In the genomic region with DNA sequence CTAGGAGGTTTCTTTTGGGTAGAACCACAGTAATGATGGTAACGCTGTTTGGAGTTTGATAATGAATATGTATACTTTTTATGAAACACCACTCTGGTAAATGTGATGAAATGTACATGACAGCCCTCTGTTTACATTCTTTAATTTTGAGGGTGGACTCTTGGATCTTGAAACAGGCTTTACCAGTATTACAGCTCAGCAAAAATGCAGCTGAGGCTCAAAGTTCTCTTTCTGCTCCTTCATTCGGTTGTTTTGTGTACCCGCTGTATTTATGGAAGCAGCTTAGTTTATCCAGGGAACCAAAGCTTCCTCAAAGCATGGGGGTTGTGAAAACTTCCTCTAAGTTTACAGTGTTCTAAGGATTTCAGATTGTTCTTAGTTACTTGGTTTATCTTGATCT, we compare ENCODE assay signal across 12 cellular contexts. TPM values are rescaled to one million over a fixed set of nuclear protein-coding genes. Genes with fewer than 3 reads are reported as not detected.
A peak's percentile ranks its signal among the peaks of the same experiment; 100 is the strongest.
DNase-seq lines count a peak whose midpoint lies in the region; ATAC-seq and TF ChIP-seq lines count a peak whose summit lies in the region.
"Had no signal": no experiment of that assay in that cellular context is flagged by ENCODE, and none has a peak within 500 bp of the region (broad histone marks: within the 10 kb centered on the region; RNA-seq: fewer than 3 reads in every experiment).

No MANE protein-coding gene starts in this region.

- ATAC-seq in Right ventricle myocardium inferior (peak; percentile 54), right cardiac atrium (no peak)
- ATAC-seq: activated naive CD4-positive, alpha-beta T cell treated with anti-CD3 and anti-CD28 coated beads, Interleukin-2, amount 50 U/mL, for 72 hours had no signal

- TF ChIP-seq POLR2A in transverse colon (IDR thresholded peaks at IDR 0.05) = no peak

- no peak for TF ChIP-seq CTCF in mammary epithelial cell (conservative IDR thresholded peaks at IDR 0.05 in 1 of 2, IDR thresholded peaks at IDR 0.05 in 1 of 2; ENCODE audit: extremely low read depth in 1 of 2, insufficient read depth in 1 of 2, low read depth in 1 of 2, low read length in 2 of 2)
- TF ChIP-seq CTCF in liver (IDR thresholded peaks at IDR 0.05; ENCODE audit: low read depth, low read length, missing input control) = no peak
- no peak for TF ChIP-seq CTCF in transverse colon (IDR thresholded peaks at IDR 0.05)
- no peak for TF ChIP-seq CTCF in BE2C (IDR thresholded peaks at IDR 0.05; ENCODE audit: low read depth, low read length)

- in situ Hi-C loops in mammary epithelial cell (cut with MboI; ENCODE audit: low sequenced_read_pairs in 2 of 2) (no loop called here), transverse colon (cut with MboI; ENCODE audit: low pct_ligation_motif_present in 1 of 4, low pct_unique_long_range_greater_than_20kb in 1 of 4, low sequenced_read_pairs in 3 of 4) (no loop called here)

- dilution Hi-C loops in mammary epithelial cell (cut with HindIII; ENCODE audit: low sequenced_read_pairs) = no loop called here

- no peak for TF ChIP-seq EP300 in transverse colon (IDR thresholded peaks at IDR 0.05; ENCODE audit: low read depth)

- H3K9ac ChIP-seq in mammary epithelial cell (ENCODE audit: insufficient read depth, low read length) (no peak overlapping the region), liver (ENCODE audit: low read depth in 1 of 2, low read length in 2 of 2) (no peak overlapping the region)

- H3K4me1 ChIP-seq in right cardiac atrium (ENCODE audit: control insufficient read depth, insufficient read depth, low read length) (peaks cover 2% of the 10 kb centered on the region), mammary epithelial cell (ENCODE audit: insufficient read depth, low read length) (peaks cover 7% of the 10 kb centered on the region), liver (ENCODE audit: control insufficient read depth in 4 of 4, insufficient read depth in 4 of 4, low read length in 3 of 4) (peaks cover 1 to 18% (median 9%) of the 10 kb centered on the region in 4 donors), transverse colon (peaks cover 3 to 39% (median 20%) of the 10 kb centered on the region in 4 donors), BE2C (no peaks in the 10 kb centered on the region; the same call in 1 of the 2 replicates)

- TF ChIP-seq RAD21 in liver (IDR thresholded peaks at IDR 0.05) = no peak

- H3K27me3 ChIP-seq in right cardiac atrium (ENCODE audit: control insufficient read depth, insufficient read depth) (no peaks in the 10 kb centered on the region), mammary epithelial cell (ENCODE audit: insufficient read depth, low read length) (no peaks in the 10 kb centered on the region), liver (ENCODE audit: control insufficient read depth in 4 of 4, insufficient read depth in 4 of 4, low read length in 3 of 4) (no peaks in the 10 kb centered on the region), transverse colon (no peaks in the 10 kb centered on the region), BE2C (no peaks in the 10 kb centered on the region)

- H3K4me2 ChIP-seq in mammary epithelial cell (ENCODE audit: insufficient read depth, low read depth, low read length) = no peak overlapping the region

- H3K27ac ChIP-seq in right cardiac atrium (ENCODE audit: low read length) (no peak overlapping the region), mammary epithelial cell (ENCODE audit: insufficient read depth, low read depth, low read length) (no peak overlapping the region), liver (ENCODE audit: low read depth in 1 of 2, low read length in 2 of 2) (peak overlapping the region; percentile 3 to 23), transverse colon (peak overlapping the region; percentile 21 to 57 (median 32))

- BruUV-seq in mammary epithelial cell (replicated peaks; lab: Mats Ljungman, UMichigan) = no TSS peak

- peaks cover 2% of the 10 kb centered on the region for H3K36me3 ChIP-seq in mammary epithelial cell (ENCODE audit: insufficient read depth, low read length)
- no peaks in the 10 kb centered on the region for H3K36me3 ChIP-seq in liver (ENCODE audit: control insufficient read depth in 4 of 4, insufficient read depth in 3 of 4, low read depth in 1 of 4, low read length in 3 of 4)
- H3K36me3 ChIP-seq in transverse colon = no peaks in the 10 kb centered on the region
- H3K36me3 ChIP-seq in BE2C = peaks cover 5% of the 10 kb centered on the region; the same call in 1 of the 2 replicates

- H4K20me1 ChIP-seq in mammary epithelial cell (ENCODE audit: insufficient read depth, low read length) = no peaks in the 10 kb centered on the region

- no peaks in the 10 kb centered on the region for H3K9me3 ChIP-seq in right cardiac atrium (ENCODE audit: control insufficient read depth, low read length)
- no peaks in the 10 kb centered on the region for H3K9me3 ChIP-seq in mammary epithelial cell (replicated peaks; ENCODE audit: insufficient read depth, low read length)
- no peaks in the 10 kb centered on the region for H3K9me3 ChIP-seq in liver (ENCODE audit: control insufficient read depth in 4 of 4, low read length in 3 of 4)
- no peaks in the 10 kb centered on the region for H3K9me3 ChIP-seq in transverse colon
- no peaks in the 10 kb centered on the region for H3K9me3 ChIP-seq in BE2C

- H3K79me2 ChIP-seq in mammary epithelial cell (ENCODE audit: insufficient read depth, low read length) = peaks cover 93% of the 10 kb centered on the region

- H2AFZ ChIP-seq in mammary epithelial cell (ENCODE audit: low read depth, low read length) = no peak overlapping the region

- WGBS in right cardiac atrium = 65% methylated on average over 3 of the region's 3 CpGs
- WGBS in mammary epithelial cell (ENCODE audit: low coverage, missing lambda C conversion rate) = 88% methylated on average over 3 of the region's 3 CpGs
- WGBS in liver = 20% methylated on average over 3 of the region's 3 CpGs
- 33 to 46% methylated on average over 1 to 3 of the region's 3 CpGs for WGBS in transverse colon (ENCODE audit: low coverage in 1 of 2), 2 donors

- CTCF ChIA-PET in mammary epithelial cell (lab: Charles Lee; ENCODE audit: low non-redundant PET) = interaction anchor here (0.6 kb wide), 1 partner anchor 29 kb away, joined by 3 read pairs; no protein-coding TSS in a partner anchor

- intact Hi-C loops in Right ventricle myocardium inferior (cut with DNase I) (no loop called here), right cardiac atrium (cut with DNase I) (no loop called here), mammary epithelial cell (cut with micrococcal nuclease) (no loop called here), transverse colon (cut with DNase I; ENCODE audit: low total_unique reads) (no loop called here)

- DNase-seq in Right ventricle myocardium inferior (ENCODE audit: missing footprints) (no peak), right cardiac atrium (no peak), mammary epithelial cell (peak; percentile 22), transverse colon (no peak), retina (no peak), BE2C (no peak), middle frontal gyrus (ENCODE audit: extremely low spot score, low spot score) (no peak)
- DNase-seq: activated CD4-positive, alpha-beta memory T cell treated with anti-CD3 and anti-CD28 coated beads, Interleukin-2, amount 10 ng/mL, durations not matched to agents 7 days and 5 days; hypothalamus; NCI-H510A treated with DMSO at 0.1 percent for 48 hours had no signal

- H3K4me3 ChIP-seq in right cardiac atrium (ENCODE audit: low read length) = no peak overlapping the region
- H3K4me3 ChIP-seq in mammary epithelial cell (replicated peaks in 1 of 3; ENCODE audit: insufficient read depth in 1 of 3, low read depth in 2 of 3, low read length in 3 of 3) = no peak overlapping the region
- no peak overlapping the region for H3K4me3 ChIP-seq in liver (ENCODE audit: low read depth in 1 of 3, low read length in 3 of 3)
- H3K4me3 ChIP-seq in transverse colon = no peak overlapping the region
- no peak overlapping the region for H3K4me3 ChIP-seq in BE2C (ENCODE audit: low read depth, low read length)

TF ChIP-seq in liver, 16 proteins besides CTCF, POLR2A, EP300 and RAD21 (continues in another document):
- TF ChIP-seq JUND (IDR thresholded peaks at IDR 0.05) (peak in 1 of 2 donors; percentile 28), EGR1 (IDR thresholded peaks at IDR 0.05; ENCODE audit: low read depth in 2 of 2) (no peak), MAX (IDR thresholded peaks at IDR 0.05) (no peak), GABPA (IDR thresholded peaks at IDR 0.05 in 1 of 2, conservative IDR thresholded peaks at IDR 0.05 in 1 of 2) (no peak), FOXA2 (IDR thresholded peaks at IDR 0.05) (peak; percentile 48)
- TF ChIP-seq, protein P1, sequence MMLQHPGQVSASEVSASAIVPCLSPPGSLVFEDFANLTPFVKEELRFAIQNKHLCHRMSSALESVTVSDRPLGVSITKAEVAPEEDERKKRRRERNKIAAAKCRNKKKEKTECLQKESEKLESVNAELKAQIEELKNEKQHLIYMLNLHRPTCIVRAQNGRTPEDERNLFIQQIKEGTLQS (IDR thresholded peaks at IDR 0.05) = no peak

RNA-seq across cellular contexts. Expression of gene GAPVD1, which starts 11.1 kb away (rescaled TPM):
- 31.5 TPM for total RNA-seq in Right ventricle myocardium inferior
- 10 to 100 TPM; 33.0 to 45.7 (median 33.2) TPM for total RNA-seq in right cardiac atrium
- 8.1 TPM for polyA plus RNA-seq in right cardiac atrium
- total RNA-seq in mammary epithelial cell = 10 to 100 TPM; 58.1 to 73.7 TPM
- polyA plus RNA-seq in mammary epithelial cell = 21.2 TPM
- 40.2 TPM for polyA minus RNA-seq in mammary epithelial cell
- total RNA-seq in liver = 10 to 100 TPM; 47.4 to 89.7 TPM
- 1 to 10 TPM; 5.5 to 9.9 TPM for polyA plus RNA-seq in liver
- 10 to 100 TPM; 27.7 to 80.4 (median 48.4) TPM for total RNA-seq in transverse colon
- 30.3 TPM for polyA plus RNA-seq in BE2C (2012; ENCODE audit: insufficient read depth, insufficient read length, low read depth)

RNA-seq across cellular contexts. Expression of gene HSPA5, which starts 31.6 kb away (rescaled TPM):
- total RNA-seq in Right ventricle myocardium inferior (195 TPM), right cardiac atrium (100 to 1,000 TPM; 176 to 384 (median 284) TPM), mammary epithelial cell (100 to 1,000 TPM; 126 to 485 TPM), liver (100 to 1,000 TPM; 108 to 342 TPM), transverse colon (100 to 1,000 TPM in 1 of 4 donors, 10 to 100 TPM in 3; 49.8 to 115 (median 66.1) TPM)
- polyA plus RNA-seq in right cardiac atrium (263 TPM), mammary epithelial cell (237 TPM), liver (100 to 1,000 TPM; 135 to 338 TPM)
- 229 TPM for polyA minus RNA-seq in mammary epithelial cell
- 364 TPM for polyA plus RNA-seq in BE2C (2012; ENCODE audit: insufficient read depth, insufficient read length, low read depth)

Comparison
In these comparisons a context has a peak if more than half of its experiments do, and no peak if none do; other contexts are left out.
1. H3K27ac ChIP-seq: peak in liver (2 of 2) and transverse colon (4 of 4); none in right cardiac atrium (single experiment) and mammary epithelial cell (single experiment).